In genomic region chr6:13873288-13874190, GRCh38 we compare ENCODE assay signal across 1 cellular context.
TF ChIP-seq lines count a peak whose summit lies in the region.

No MANE protein-coding gene starts in this region.

TF ChIP-seq in HepG2, 621 proteins besides CTCF, POLR2A, EP300 and RAD21 (continued from another document and continues in another):
- TF ChIP-seq ZNF318 (CRISPR knock-in tag; IDR thresholded peaks at IDR 0.05): no peak
- TF ChIP-seq ZNF382 (CRISPR knock-in tag; IDR thresholded peaks at IDR 0.05; ENCODE audit: borderline replicate concordance): no peak
- no peak for TF ChIP-seq THYN1 (CRISPR knock-in tag; IDR thresholded peaks at IDR 0.05; ENCODE audit: borderline replicate concordance, low read depth)
- TF ChIP-seq, protein P1, sequence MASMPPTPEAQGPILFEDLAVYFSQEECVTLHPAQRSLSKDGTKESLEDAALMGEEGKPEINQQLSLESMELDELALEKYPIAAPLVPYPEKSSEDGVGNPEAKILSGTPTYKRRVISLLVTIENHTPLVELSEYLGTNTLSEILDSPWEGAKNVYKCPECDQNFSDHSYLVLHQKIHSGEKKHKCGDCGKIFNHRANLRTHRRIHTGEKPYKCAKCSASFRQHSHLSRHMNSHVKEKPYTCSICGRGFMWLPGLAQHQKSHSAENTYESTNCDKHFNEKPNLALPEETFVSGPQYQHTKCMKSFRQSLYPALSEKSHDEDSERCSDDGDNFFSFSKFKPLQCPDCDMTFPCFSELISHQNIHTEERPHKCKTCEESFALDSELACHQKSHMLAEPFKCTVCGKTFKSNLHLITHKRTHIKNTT (CRISPR knock-in tag; IDR thresholded peaks at IDR 0.05): 0 out of 2 replicates have a peak, but pooled peaks have one; percentile 27
- TF ChIP-seq KLF15 (CRISPR knock-in tag; IDR thresholded peaks at IDR 0.05; ENCODE audit: borderline replicate concordance): peak; percentile 94; the same call in 1 of the 2 replicates
- peak; percentile 94; the same call in 1 of the 2 replicates for TF ChIP-seq EEA1 (CRISPR knock-in tag; IDR thresholded peaks at IDR 0.05; ENCODE audit: borderline replicate concordance)
- TF ChIP-seq, protein P2, sequence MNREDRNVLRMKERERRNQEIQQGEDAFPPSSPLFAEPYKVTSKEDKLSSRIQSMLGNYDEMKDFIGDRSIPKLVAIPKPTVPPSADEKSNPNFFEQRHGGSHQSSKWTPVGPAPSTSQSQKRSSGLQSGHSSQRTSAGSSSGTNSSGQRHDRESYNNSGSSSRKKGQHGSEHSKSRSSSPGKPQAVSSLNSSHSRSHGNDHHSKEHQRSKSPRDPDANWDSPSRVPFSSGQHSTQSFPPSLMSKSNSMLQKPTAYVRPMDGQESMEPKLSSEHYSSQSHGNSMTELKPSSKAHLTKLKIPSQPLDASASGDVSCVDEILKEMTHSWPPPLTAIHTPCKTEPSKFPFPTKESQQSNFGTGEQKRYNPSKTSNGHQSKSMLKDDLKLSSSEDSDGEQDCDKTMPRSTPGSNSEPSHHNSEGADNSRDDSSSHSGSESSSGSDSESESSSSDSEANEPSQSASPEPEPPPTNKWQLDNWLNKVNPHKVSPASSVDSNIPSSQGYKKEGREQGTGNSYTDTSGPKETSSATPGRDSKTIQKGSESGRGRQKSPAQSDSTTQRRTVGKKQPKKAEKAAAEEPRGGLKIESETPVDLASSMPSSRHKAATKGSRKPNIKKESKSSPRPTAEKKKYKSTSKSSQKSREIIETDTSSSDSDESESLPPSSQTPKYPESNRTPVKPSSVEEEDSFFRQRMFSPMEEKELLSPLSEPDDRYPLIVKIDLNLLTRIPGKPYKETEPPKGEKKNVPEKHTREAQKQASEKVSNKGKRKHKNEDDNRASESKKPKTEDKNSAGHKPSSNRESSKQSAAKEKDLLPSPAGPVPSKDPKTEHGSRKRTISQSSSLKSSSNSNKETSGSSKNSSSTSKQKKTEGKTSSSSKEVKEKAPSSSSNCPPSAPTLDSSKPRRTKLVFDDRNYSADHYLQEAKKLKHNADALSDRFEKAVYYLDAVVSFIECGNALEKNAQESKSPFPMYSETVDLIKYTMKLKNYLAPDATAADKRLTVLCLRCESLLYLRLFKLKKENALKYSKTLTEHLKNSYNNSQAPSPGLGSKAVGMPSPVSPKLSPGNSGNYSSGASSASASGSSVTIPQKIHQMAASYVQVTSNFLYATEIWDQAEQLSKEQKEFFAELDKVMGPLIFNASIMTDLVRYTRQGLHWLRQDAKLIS (CRISPR knock-in tag; IDR thresholded peaks at IDR 0.05): no peak
- TF ChIP-seq GTF2F1 (IDR thresholded peaks at IDR 0.05; ENCODE audit: low read length): no peak
- peak; percentile 80 for TF ChIP-seq ELF3 (CRISPR knock-in tag; IDR thresholded peaks at IDR 0.05)
- 0 out of 2 replicates have a peak, but pooled peaks have one; percentile 40 for TF ChIP-seq PRDM15 (CRISPR knock-in tag; IDR thresholded peaks at IDR 0.05)
- TF ChIP-seq AGO2 (optimal IDR thresholded peaks at IDR 0.05; ENCODE audit: low read depth, low read length): no peak
- TF ChIP-seq KDM6A (CRISPR knock-in tag; IDR thresholded peaks at IDR 0.05; ENCODE audit: low read depth): no peak
- TF ChIP-seq KLF9 (CRISPR knock-in tag; IDR thresholded peaks at IDR 0.05; ENCODE audit: low read depth): peak; percentile 92
- TF ChIP-seq, protein P3, sequence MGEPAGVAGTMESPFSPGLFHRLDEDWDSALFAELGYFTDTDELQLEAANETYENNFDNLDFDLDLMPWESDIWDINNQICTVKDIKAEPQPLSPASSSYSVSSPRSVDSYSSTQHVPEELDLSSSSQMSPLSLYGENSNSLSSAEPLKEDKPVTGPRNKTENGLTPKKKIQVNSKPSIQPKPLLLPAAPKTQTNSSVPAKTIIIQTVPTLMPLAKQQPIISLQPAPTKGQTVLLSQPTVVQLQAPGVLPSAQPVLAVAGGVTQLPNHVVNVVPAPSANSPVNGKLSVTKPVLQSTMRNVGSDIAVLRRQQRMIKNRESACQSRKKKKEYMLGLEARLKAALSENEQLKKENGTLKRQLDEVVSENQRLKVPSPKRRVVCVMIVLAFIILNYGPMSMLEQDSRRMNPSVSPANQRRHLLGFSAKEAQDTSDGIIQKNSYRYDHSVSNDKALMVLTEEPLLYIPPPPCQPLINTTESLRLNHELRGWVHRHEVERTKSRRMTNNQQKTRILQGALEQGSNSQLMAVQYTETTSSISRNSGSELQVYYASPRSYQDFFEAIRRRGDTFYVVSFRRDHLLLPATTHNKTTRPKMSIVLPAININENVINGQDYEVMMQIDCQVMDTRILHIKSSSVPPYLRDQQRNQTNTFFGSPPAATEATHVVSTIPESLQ (CRISPR knock-in tag; conservative IDR thresholded peaks at IDR 0.05): no peak; the same call in 1 of the 2 replicates
- no peak; the same call in 1 of the 2 replicates for TF ChIP-seq GFI1 (CRISPR knock-in tag; IDR thresholded peaks at IDR 0.05; ENCODE audit: borderline replicate concordance)
- TF ChIP-seq ZNF710 (CRISPR knock-in tag; IDR thresholded peaks at IDR 0.05; ENCODE audit: borderline replicate concordance): peak; percentile 46; the same call in 1 of the 2 replicates
- TF ChIP-seq HCFC1 (IDR thresholded peaks at IDR 0.05; ENCODE audit: low read depth, low read length): no peak
- TF ChIP-seq ZZZ3 (CRISPR knock-in tag; IDR thresholded peaks at IDR 0.05; ENCODE audit: borderline replicate concordance): 0 out of 2 replicates have a peak, but pooled peaks have one; percentile 34
- peak; percentile 52; the same call in 1 of the 2 replicates for TF ChIP-seq ELF4 (CRISPR knock-in tag; IDR thresholded peaks at IDR 0.05; ENCODE audit: borderline replicate concordance)
- TF ChIP-seq FOXP4 (CRISPR knock-in tag; IDR thresholded peaks at IDR 0.05): peak; percentile 70
- peak; percentile 24; the same call in 1 of the 2 replicates for TF ChIP-seq SMC3 (IDR thresholded peaks at IDR 0.05; ENCODE audit: low read length)
- peak; percentile 95 for TF ChIP-seq JARID2 (CRISPR knock-in tag; IDR thresholded peaks at IDR 0.05; ENCODE audit: insufficient replicate concordance)
- TF ChIP-seq MAZ (IDR thresholded peaks at IDR 0.05; ENCODE audit: borderline replicate concordance, low read depth, low read length): no peak; the same call in 1 of the 2 replicates
- peak; percentile 96 for TF ChIP-seq MAZ (CRISPR knock-in tag; IDR thresholded peaks at IDR 0.05; ENCODE audit: low read depth)
- no peak for TF ChIP-seq TCF7 (IDR thresholded peaks at IDR 0.05; ENCODE audit: low read depth)
- TF ChIP-seq PRPF4 (IDR thresholded peaks at IDR 0.05; ENCODE audit: low read depth, low read length, poor library complexity, severe bottlenecking): no peak
- TF ChIP-seq SRF (IDR thresholded peaks at IDR 0.05; ENCODE audit: low read depth, low read length): no peak
- TF ChIP-seq BCL6 (CRISPR knock-in tag; IDR thresholded peaks at IDR 0.05): peak; percentile 74
